10 cellular contexts compared by ENCODE assay signal in the genomic region with DNA sequence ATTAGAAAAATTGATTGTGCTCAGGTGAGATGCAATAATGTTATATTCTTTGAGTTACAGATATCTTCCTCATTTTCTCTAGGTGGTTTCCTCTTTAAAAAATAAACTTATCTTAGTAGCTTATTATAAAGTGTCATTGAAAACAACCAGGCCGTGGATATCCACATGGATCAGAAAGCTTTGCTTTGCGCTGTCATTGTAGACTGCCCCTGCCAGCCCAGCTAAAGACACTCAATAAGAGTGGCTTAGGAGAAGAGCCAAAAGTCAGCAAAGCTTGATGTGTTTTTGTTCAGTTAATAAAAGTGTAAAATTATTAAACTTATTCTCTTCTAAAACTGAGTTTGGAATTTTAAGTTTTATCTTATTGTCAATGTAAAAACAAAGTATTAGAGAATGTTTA.
"Had no signal": no experiment of that assay in that cellular context is flagged by ENCODE, and none has a peak within 500 bp of the region (broad histone marks: within the 10 kb centered on the region; RNA-seq: fewer than 3 reads in every experiment).

No MANE protein-coding gene starts in this region.

- H3K9ac ChIP-seq: GM23248, KMS-11 had no signal

- H2AFZ ChIP-seq: GM23248 had no signal

- H3K9me3 ChIP-seq: HAP-1 had no signal

- ATAC-seq: HCT116 had no signal

- H3K27ac ChIP-seq: GM23248, KMS-11 had no signal

- FAIRE-seq: HTR-8/SVneo had no signal

- H3K4me1 ChIP-seq: HAP-1 had no signal

- H3K4me3 ChIP-seq: GM23248, HAP-1 had no signal

- H3K4me2 ChIP-seq: KMS-11 had no signal

- DNase-seq: GM23248, GOT3, H7, HFFc6, IMR-90, KBM-7 had no signal
